Comparison of ENCODE assay signal across 17 cellular contexts in genomic region chr6:136767103-136767502, GRCh38. TPM values are rescaled to one million over a fixed set of nuclear protein-coding genes. Genes with fewer than 3 reads are reported as not detected.
DNase-seq lines count a peak whose midpoint lies in the region; ATAC-seq and TF ChIP-seq lines count a peak whose summit lies in the region.
"Had no signal": no experiment of that assay in that cellular context is flagged by ENCODE, and none has a peak within 500 bp of the region (broad histone marks: within the 10 kb centered on the region; RNA-seq: fewer than 3 reads in every experiment).

No MANE protein-coding gene starts in this region.

- peaks cover 0 to 4% (median 0%) of the 10 kb centered on the region in 7 donors for H3K9me3 Mint-ChIP-seq in CD14-positive monocyte
- no peaks in the 10 kb centered on the region for H3K9me3 Mint-ChIP-seq in Calu3 (ENCODE audit: low read depth, unreplicated experiment)
- H3K9me3 Mint-ChIP-seq in activated B cell treated with CpG ODN at 0.5 μM for 24 hours: no peaks in the 10 kb centered on the region
- peaks cover 3% of the 10 kb centered on the region for H3K9me3 Mint-ChIP-seq in memory B cell
- H3K9me3 Mint-ChIP-seq: activated naive CD4-positive, alpha-beta T cell treated with anti-CD3 and anti-CD28 coated beads, Interleukin-2, amount 10 ng/mL, durations not matched to agents 7 days and 5 days had no signal

- H3K4me3 Mint-ChIP-seq in CD14-positive monocyte (peak overlapping the region in 1 of 2 donors; percentile 40), Calu3 (ENCODE audit: low read depth, unreplicated experiment) (peak overlapping the region; percentile 1), activated B cell treated with CpG ODN at 0.5 μM for 24 hours (peak overlapping the region; percentile 29), memory B cell (peak overlapping the region; percentile 68)
- H3K4me3 Mint-ChIP-seq: activated CD8-positive, alpha-beta memory T cell treated with anti-CD3 and anti-CD28 coated beads, Interleukin-2, amount 10 ng/mL, durations not matched to agents 7 days and 5 days; activated naive CD4-positive, alpha-beta T cell treated with anti-CD3 and anti-CD28 coated beads, Interleukin-2, amount 10 ng/mL, durations not matched to agents 7 days and 5 days had no signal

- no peak for TF ChIP-seq CTCF in CD14-positive monocyte (IDR thresholded peaks at IDR 0.05)
- no peak for TF ChIP-seq CTCF in Calu3 (IDR thresholded peaks at IDR 0.05; ENCODE audit: unreplicated experiment)
- no peak for TF ChIP-seq CTCF in activated B cell treated with CpG ODN at 0.5 μM for 24 hours (IDR thresholded peaks at IDR 0.05)

- no peak for DNase-seq in CD14-positive monocyte (ENCODE audit: low spot score)
- no peak for DNase-seq in Calu3
- DNase-seq in activated B cell treated with CpG ODN at 0.5 μM for 24 hours: no peak
- no peak for DNase-seq in memory B cell (ENCODE audit: low spot score in 2 of 2)
- DNase-seq in effector CD4-positive, alpha-beta T cell: no peak
- DNase-seq in NCI-H526 (lab: John Stamatoyannopoulos, UW): no peak
- no peak for DNase-seq in dedifferentiated amniotic fluid mesenchymal stem cell (ENCODE audit: extremely low spot score)
- DNase-seq: activated CD8-positive, alpha-beta memory T cell treated with anti-CD3 and anti-CD28 coated beads, Interleukin-2, amount 10 ng/mL, durations not matched to agents 7 days and 5 days; activated naive CD4-positive, alpha-beta T cell treated with anti-CD3 and anti-CD28 coated beads, Interleukin-2, amount 10 ng/mL, durations not matched to agents 7 days and 5 days; C1 segment of cervical spinal cord; DND-41; NCI-H1694; NCI-H446 treated with DMSO at 0.1 percent for 48 hours; right cardiac atrium; stimulated activated CD4-positive, alpha-beta T cell treated with anti-CD3 and anti-CD28 coated beads, Interleukin-2, amount 100 ng/mL, for 24 hours; thyroid gland had no signal

- peaks cover 78% of the 10 kb centered on the region for H3K4me1 Mint-ChIP-seq in CD14-positive monocyte
- peaks cover 25% of the 10 kb centered on the region for H3K4me1 Mint-ChIP-seq in Calu3 (ENCODE audit: low read depth, unreplicated experiment)
- peaks cover 84% of the 10 kb centered on the region for H3K4me1 Mint-ChIP-seq in activated B cell treated with CpG ODN at 0.5 μM for 24 hours
- peaks cover 58% of the 10 kb centered on the region for H3K4me1 Mint-ChIP-seq in memory B cell

- H3K27ac Mint-ChIP-seq in CD14-positive monocyte: peak overlapping the region; percentile 66 to 94 (median 88)
- H3K27ac Mint-ChIP-seq in Calu3 (ENCODE audit: unreplicated experiment): peak overlapping the region; percentile 1
- peak overlapping the region; percentile 75 for H3K27ac Mint-ChIP-seq in activated B cell treated with CpG ODN at 0.5 μM for 24 hours
- peak overlapping the region; percentile 71 for H3K27ac Mint-ChIP-seq in memory B cell
- H3K27ac Mint-ChIP-seq: activated CD8-positive, alpha-beta memory T cell treated with anti-CD3 and anti-CD28 coated beads, Interleukin-2, amount 10 ng/mL, durations not matched to agents 7 days and 5 days; activated naive CD4-positive, alpha-beta T cell treated with anti-CD3 and anti-CD28 coated beads, Interleukin-2, amount 10 ng/mL, durations not matched to agents 7 days and 5 days had no signal

- CTCF ChIA-PET in Calu3 (lab: Charles Lee) (no interaction called here), activated B cell treated with CpG ODN at 0.5 μM for 24 hours (lab: Charles Lee) (no interaction called here)

- intact Hi-C loops in CD14-positive monocyte (cut with micrococcal nuclease): no loop called here
- intact Hi-C loops in Calu3 (cut with micrococcal nuclease; ENCODE audit: unreplicated experiment): no loop called here
- intact Hi-C loops in activated B cell treated with CpG ODN at 0.5 μM for 24 hours (cut with micrococcal nuclease): no loop called here

- ATAC-seq in activated B cell treated with CpG ODN at 0.5 μM for 24 hours (ENCODE audit: low read depth): no peak
- ATAC-seq in memory B cell (ENCODE audit: low read depth): no peak
- ATAC-seq in GM18505 (IDR thresholded peaks at IDR 0.05; ENCODE audit: unreplicated experiment): no peak
- ATAC-seq: activated CD8-positive, alpha-beta memory T cell treated with anti-CD3 and anti-CD28 coated beads, Interleukin-2, amount 10 ng/mL, durations not matched to agents 7 days and 5 days; right cardiac atrium had no signal

- peaks cover 0 to 7% of the 10 kb centered on the region in 2 donors for H3K36me3 Mint-ChIP-seq in CD14-positive monocyte
- no peaks in the 10 kb centered on the region for H3K36me3 Mint-ChIP-seq in Calu3 (ENCODE audit: insufficient read depth, unreplicated experiment)
- H3K36me3 Mint-ChIP-seq in activated B cell treated with CpG ODN at 0.5 μM for 24 hours (ENCODE audit: low read depth): no peaks in the 10 kb centered on the region
- H3K36me3 Mint-ChIP-seq in memory B cell: peaks cover 7% of the 10 kb centered on the region
- H3K36me3 Mint-ChIP-seq: activated CD8-positive, alpha-beta memory T cell treated with anti-CD3 and anti-CD28 coated beads, Interleukin-2, amount 10 ng/mL, durations not matched to agents 7 days and 5 days had no signal

- no peak for TF ChIP-seq POLR2A in GM18505 (IDR thresholded peaks at IDR 0.05; ENCODE audit: borderline replicate concordance, extremely low read depth, insufficient read depth, insufficient read length)

- no peaks in the 10 kb centered on the region for H3K27me3 Mint-ChIP-seq in CD14-positive monocyte (ENCODE audit: low read depth in 3 of 3)
- H3K27me3 Mint-ChIP-seq in Calu3 (ENCODE audit: unreplicated experiment): no peaks in the 10 kb centered on the region
- H3K27me3 Mint-ChIP-seq in activated B cell treated with CpG ODN at 0.5 μM for 24 hours: no peaks in the 10 kb centered on the region
- no peaks in the 10 kb centered on the region for H3K27me3 Mint-ChIP-seq in memory B cell
- H3K27me3 Mint-ChIP-seq: activated CD8-positive, alpha-beta memory T cell treated with anti-CD3 and anti-CD28 coated beads, Interleukin-2, amount 10 ng/mL, durations not matched to agents 7 days and 5 days; activated naive CD4-positive, alpha-beta T cell treated with anti-CD3 and anti-CD28 coated beads, Interleukin-2, amount 10 ng/mL, durations not matched to agents 7 days and 5 days had no signal

- BruUV-seq in Calu3 (replicated peaks; lab: Mats Ljungman, UMichigan): no TSS peak

- POLR2A ChIA-PET in activated B cell treated with CpG ODN at 0.5 μM for 24 hours (lab: Charles Lee): interaction anchor here (1.1 kb wide), 1 partner anchor 25 kb away, joined by 4 read pairs; the partner anchor contains the start of gene MAP3K5

RNA-seq across cellular contexts. Expression of gene MAP3K5, which starts 25.2 kb away (rescaled TPM):
- polyA plus RNA-seq in CD14-positive monocyte: 10 to 100 TPM in 1 of 2 donors, 1 to 10 TPM in 1; 9.6 to 11.1 TPM
- total RNA-seq in Calu3 (2022) (15.3 and 15.8 TPM in 2 replicates), activated B cell treated with CpG ODN at 0.5 μM for 24 hours (21.6 and 24.4 TPM in 2 replicates)

RNA-seq across cellular contexts. Expression of gene PEX7, which starts 55.3 kb away (rescaled TPM):
- polyA plus RNA-seq in CD14-positive monocyte: 1 to 10 TPM; 3.9 to 6.1 TPM
- total RNA-seq in Calu3 (2022) (3.9 and 5.1 TPM in 2 replicates), activated B cell treated with CpG ODN at 0.5 μM for 24 hours (5.0 and 6.8 TPM in 2 replicates)

Comparison
In these comparisons a context has a peak if more than half of its experiments do, and no peak if none do; other contexts are left out.
1. H3K27ac Mint-ChIP-seq: peak in every context shown above with its lines; median percentile 88 in CD14-positive monocyte; 75 in activated B cell treated with CpG ODN at 0.5 μM for 24 hours; 71 in memory B cell; 1 in Calu3.